21 cellular contexts compared by ENCODE assay signal in genomic region chr20:20525214-20525613, GRCh38.
DNase-seq lines count a peak whose midpoint lies in the region; ATAC-seq and TF ChIP-seq lines count a peak whose summit lies in the region.
"Had no signal": no experiment of that assay in that cellular context is flagged by ENCODE, and none has a peak within 500 bp of the region (broad histone marks: within the 10 kb centered on the region; RNA-seq: fewer than 3 reads in every experiment).

No MANE protein-coding gene starts in this region.

- no peaks in the 10 kb centered on the region for H3K9me3 Mint-ChIP-seq in stimulated activated naive CD8-positive, alpha-beta T cell treated with anti-CD3 and anti-CD28 coated beads, Interleukin-15, Interleukin-2, amounts not matched to agents 100 ng/mL and 50 ng/mL, for 24 hours
- no peaks in the 10 kb centered on the region for H3K9me3 Mint-ChIP-seq in stimulated activated naive CD8-positive, alpha-beta T cell treated with anti-CD3 and anti-CD28 coated beads, Interleukin-15, amount 100 ng/mL, for 72 hours
- H3K9me3 Mint-ChIP-seq in T-helper 2 cell treated with Interferon-gamma antibody and Interleukin-4, amounts not matched to agents 5 μg/mL and 100 μg/mL, for 36 hours: no peaks in the 10 kb centered on the region
- H3K9me3 Mint-ChIP-seq in activated CD4-positive, alpha-beta memory T cell treated with anti-CD3 and anti-CD28 coated beads, Interleukin-2, amount 10 ng/mL, durations not matched to agents 7 days and 5 days: no peaks in the 10 kb centered on the region
- H3K9me3 Mint-ChIP-seq: CD8-positive, alpha-beta memory T cell had no signal

- H3K36me3 ChIP-seq in esophagus muscularis mucosa (peaks cover 12 to 52% (median 38%) of the 10 kb centered on the region in 4 donors), gastrocnemius medialis (peaks cover 3 to 61% of the 10 kb centered on the region in 2 donors), tibial nerve (peaks cover 0 to 29% (median 0%) of the 10 kb centered on the region in 3 donors)
- H3K36me3 ChIP-seq: SJCRH30 had no signal

- H3K4me1 Mint-ChIP-seq in stimulated activated naive CD8-positive, alpha-beta T cell treated with anti-CD3 and anti-CD28 coated beads, Interleukin-15, Interleukin-2, amounts not matched to agents 100 ng/mL and 50 ng/mL, for 24 hours (ENCODE audit: low read depth): peaks cover 13% of the 10 kb centered on the region
- H3K4me1 Mint-ChIP-seq in stimulated activated naive CD8-positive, alpha-beta T cell treated with anti-CD3 and anti-CD28 coated beads, Interleukin-15, amount 100 ng/mL, for 72 hours: no peaks in the 10 kb centered on the region
- no peaks in the 10 kb centered on the region for H3K4me1 Mint-ChIP-seq in T-helper 2 cell treated with Interferon-gamma antibody and Interleukin-4, amounts not matched to agents 5 μg/mL and 100 μg/mL, for 36 hours (ENCODE audit: low read depth)
- no peaks in the 10 kb centered on the region for H3K4me1 Mint-ChIP-seq in activated CD4-positive, alpha-beta memory T cell treated with anti-CD3 and anti-CD28 coated beads, Interleukin-2, amount 10 ng/mL, durations not matched to agents 7 days and 5 days
- H3K4me1 Mint-ChIP-seq: B cell; CD8-positive, alpha-beta memory T cell had no signal

- H3K27me3 Mint-ChIP-seq in stimulated activated naive CD8-positive, alpha-beta T cell treated with anti-CD3 and anti-CD28 coated beads, Interleukin-15, Interleukin-2, amounts not matched to agents 100 ng/mL and 50 ng/mL, for 24 hours: no peaks in the 10 kb centered on the region
- no peaks in the 10 kb centered on the region for H3K27me3 Mint-ChIP-seq in stimulated activated naive CD8-positive, alpha-beta T cell treated with anti-CD3 and anti-CD28 coated beads, Interleukin-15, amount 100 ng/mL, for 72 hours
- no peaks in the 10 kb centered on the region for H3K27me3 Mint-ChIP-seq in T-helper 2 cell treated with Interferon-gamma antibody and Interleukin-4, amounts not matched to agents 5 μg/mL and 100 μg/mL, for 36 hours (ENCODE audit: low read depth)
- no peaks in the 10 kb centered on the region for H3K27me3 Mint-ChIP-seq in activated CD4-positive, alpha-beta memory T cell treated with anti-CD3 and anti-CD28 coated beads, Interleukin-2, amount 10 ng/mL, durations not matched to agents 7 days and 5 days
- H3K27me3 Mint-ChIP-seq: B cell; CD8-positive, alpha-beta memory T cell; IgD-negative memory B cell had no signal

- POLR2A ChIA-PET in activated CD4-positive, alpha-beta memory T cell treated with anti-CD3 and anti-CD28 coated beads, Interleukin-2, amount 10 ng/mL, durations not matched to agents 7 days and 5 days (lab: Charles Lee): no interaction called here

- WGBS in esophagus muscularis mucosa: 80% methylated on average over 2 of the region's 2 CpGs
- WGBS in tibial nerve, 2 donors: 52 to 56% methylated on average over 2 of the region's 2 CpGs

- no peak for DNase-seq in stimulated activated naive CD8-positive, alpha-beta T cell treated with anti-CD3 and anti-CD28 coated beads, Interleukin-15, amount 100 ng/mL, for 72 hours
- DNase-seq in esophagus muscularis mucosa (ENCODE audit: extremely low spot score) (no peak), gastrocnemius medialis (no peak), tibial nerve (ENCODE audit: low spot score in 2 of 2) (no peak), T-helper 9 cell (no peak)
- DNase-seq in T-helper 2 cell treated with Interferon-gamma antibody and Interleukin-4, amounts not matched to agents 5 μg/mL and 100 μg/mL, for 36 hours (ENCODE audit: low spot score): no peak
- no peak for DNase-seq in activated CD4-positive, alpha-beta memory T cell treated with anti-CD3 and anti-CD28 coated beads, Interleukin-2, amount 10 ng/mL, durations not matched to agents 7 days and 5 days
- DNase-seq: CD8-positive, alpha-beta memory T cell; DMS153; DND-41; NCI-H1436; NCI-H187; NCI-H2107; NCI-H524; NCI-H748 treated with DMSO at 0.1 percent for 48 hours had no signal

- peak overlapping the region; percentile 34 for H3K27ac Mint-ChIP-seq in stimulated activated naive CD8-positive, alpha-beta T cell treated with anti-CD3 and anti-CD28 coated beads, Interleukin-15, Interleukin-2, amounts not matched to agents 100 ng/mL and 50 ng/mL, for 24 hours
- H3K27ac Mint-ChIP-seq in stimulated activated naive CD8-positive, alpha-beta T cell treated with anti-CD3 and anti-CD28 coated beads, Interleukin-15, amount 100 ng/mL, for 72 hours: no peak overlapping the region
- H3K27ac Mint-ChIP-seq in T-helper 2 cell treated with Interferon-gamma antibody and Interleukin-4, amounts not matched to agents 5 μg/mL and 100 μg/mL, for 36 hours: no peak overlapping the region
- H3K27ac Mint-ChIP-seq in activated CD4-positive, alpha-beta memory T cell treated with anti-CD3 and anti-CD28 coated beads, Interleukin-2, amount 10 ng/mL, durations not matched to agents 7 days and 5 days: no peak overlapping the region
- H3K27ac Mint-ChIP-seq: B cell; CD8-positive, alpha-beta memory T cell had no signal

- TF ChIP-seq CTCF in esophagus muscularis mucosa (IDR thresholded peaks at IDR 0.05) (no peak), gastrocnemius medialis (IDR thresholded peaks at IDR 0.05 in 4 of 5, conservative IDR thresholded peaks at IDR 0.05 in 1 of 5) (no peak), tibial nerve (IDR thresholded peaks at IDR 0.05) (no peak)

- H3K4me3 Mint-ChIP-seq in stimulated activated naive CD8-positive, alpha-beta T cell treated with anti-CD3 and anti-CD28 coated beads, Interleukin-15, Interleukin-2, amounts not matched to agents 100 ng/mL and 50 ng/mL, for 24 hours: no peak overlapping the region
- no peak overlapping the region for H3K4me3 Mint-ChIP-seq in stimulated activated naive CD8-positive, alpha-beta T cell treated with anti-CD3 and anti-CD28 coated beads, Interleukin-15, amount 100 ng/mL, for 72 hours
- H3K4me3 Mint-ChIP-seq in T-helper 2 cell treated with Interferon-gamma antibody and Interleukin-4, amounts not matched to agents 5 μg/mL and 100 μg/mL, for 36 hours: no peak overlapping the region
- H3K4me3 Mint-ChIP-seq in activated CD4-positive, alpha-beta memory T cell treated with anti-CD3 and anti-CD28 coated beads, Interleukin-2, amount 10 ng/mL, durations not matched to agents 7 days and 5 days: no peak overlapping the region
- H3K4me3 Mint-ChIP-seq: B cell; CD8-positive, alpha-beta memory T cell; IgD-negative memory B cell had no signal

- intact Hi-C loops in esophagus muscularis mucosa (cut with DNase I) (loop anchor here (10.0 kb wide), 1 partner anchor 50 kb away; no protein-coding TSS in a partner anchor), gastrocnemius medialis (cut with DNase I; ENCODE audit: low total_unique reads) (no loop called here)

- H3K4me3 ChIP-seq in esophagus muscularis mucosa (no peak overlapping the region), gastrocnemius medialis (no peak overlapping the region), tibial nerve (no peak overlapping the region)
- H3K4me3 ChIP-seq: SJCRH30 had no signal

- TF ChIP-seq POLR2A in esophagus muscularis mucosa (IDR thresholded peaks at IDR 0.05; ENCODE audit: low read depth) (no peak), gastrocnemius medialis (IDR thresholded peaks at IDR 0.05) (no peak), tibial nerve (IDR thresholded peaks at IDR 0.05) (no peak)

- H3K36me3 Mint-ChIP-seq in stimulated activated naive CD8-positive, alpha-beta T cell treated with anti-CD3 and anti-CD28 coated beads, Interleukin-15, Interleukin-2, amounts not matched to agents 100 ng/mL and 50 ng/mL, for 24 hours (ENCODE audit: low read depth): peaks cover 19% of the 10 kb centered on the region
- H3K36me3 Mint-ChIP-seq in T-helper 2 cell treated with Interferon-gamma antibody and Interleukin-4, amounts not matched to agents 5 μg/mL and 100 μg/mL, for 36 hours (ENCODE audit: low read depth): peaks cover 16% of the 10 kb centered on the region
- peaks cover 10% of the 10 kb centered on the region for H3K36me3 Mint-ChIP-seq in activated CD4-positive, alpha-beta memory T cell treated with anti-CD3 and anti-CD28 coated beads, Interleukin-2, amount 10 ng/mL, durations not matched to agents 7 days and 5 days (ENCODE audit: low read depth)

- H3K4me1 ChIP-seq in esophagus muscularis mucosa (peaks cover 0 to 11% (median 4%) of the 10 kb centered on the region in 4 donors), gastrocnemius medialis (peaks cover 6 to 16% of the 10 kb centered on the region in 2 donors), tibial nerve (peaks cover 0 to 20% (median 2%) of the 10 kb centered on the region in 4 donors)
- H3K4me1 ChIP-seq: SJCRH30 had no signal

- no peak for ATAC-seq in stimulated activated naive CD8-positive, alpha-beta T cell treated with anti-CD3 and anti-CD28 coated beads, Interleukin-15, amount 100 ng/mL, for 72 hours
- ATAC-seq in gastrocnemius medialis: peak; percentile 72 to 73
- ATAC-seq: HCT116 had no signal

- in situ Hi-C loops in gastrocnemius medialis (cut with MboI; ENCODE audit: low sequenced_read_pairs in 4 of 4): no loop called here

- no peaks in the 10 kb centered on the region for H3K9me3 ChIP-seq in esophagus muscularis mucosa
- H3K9me3 ChIP-seq in gastrocnemius medialis: no peaks in the 10 kb centered on the region
- H3K9me3 ChIP-seq in tibial nerve: no peaks in the 10 kb centered on the region
- H3K9me3 ChIP-seq: SJCRH30 had no signal

- no peak for TF ChIP-seq EP300 in esophagus muscularis mucosa (IDR thresholded peaks at IDR 0.05)
- peak; percentile 40 to 71 for TF ChIP-seq EP300 in tibial nerve (IDR thresholded peaks at IDR 0.05)

- H3K27me3 ChIP-seq in esophagus muscularis mucosa: no peaks in the 10 kb centered on the region
- no peaks in the 10 kb centered on the region for H3K27me3 ChIP-seq in gastrocnemius medialis
- no peaks in the 10 kb centered on the region for H3K27me3 ChIP-seq in tibial nerve
- H3K27me3 ChIP-seq: SJCRH30 had no signal

- peak overlapping the region in 3 of 4 donors; percentile 40 to 61 (median 45) for H3K27ac ChIP-seq in esophagus muscularis mucosa (replicated peaks in 1 of 4)
- H3K27ac ChIP-seq in gastrocnemius medialis: peak overlapping the region; percentile 28 to 65 (median 56)
- H3K27ac ChIP-seq in tibial nerve: peak overlapping the region in 2 of 4 donors; percentile 26 to 59
- H3K27ac ChIP-seq: C4-2B, SJCRH30 had no signal

- CTCF ChIA-PET in activated CD4-positive, alpha-beta memory T cell treated with anti-CD3 and anti-CD28 coated beads, Interleukin-2, amount 10 ng/mL, durations not matched to agents 7 days and 5 days (lab: Charles Lee): no interaction called here
